ENCODE assay signal across 28 cellular contexts in the genomic region with DNA sequence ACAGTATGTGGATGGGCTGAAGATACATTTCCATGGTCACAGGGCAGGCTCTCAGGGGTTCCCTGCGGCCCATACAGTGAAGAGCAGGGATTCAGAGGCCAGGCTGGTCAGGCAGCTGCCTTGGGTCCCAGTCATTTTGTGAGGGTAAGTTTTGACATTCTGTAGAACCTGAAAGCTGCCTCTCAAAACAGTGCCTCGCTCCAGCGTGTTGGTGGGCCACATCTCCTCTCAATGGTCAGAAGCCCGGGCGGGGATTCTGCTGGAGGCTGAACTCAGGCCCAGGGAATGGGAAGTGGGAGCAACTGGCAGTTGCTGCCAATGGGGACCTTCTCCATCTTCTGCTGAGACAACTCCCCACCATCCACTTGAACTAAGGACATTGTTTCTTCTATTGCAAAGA.
"Had no signal": no experiment of that assay in that cellular context is flagged by ENCODE, and none has a peak within 500 bp of the region (broad histone marks: within the 10 kb centered on the region; RNA-seq: fewer than 3 reads in every experiment).

No MANE protein-coding gene starts in this region.

- H2AFZ ChIP-seq: neural progenitor cell had no signal

- H3K9me3 ChIP-seq: neutrophil, pancreas, prostate gland, testis, thyroid gland, transverse colon, upper lobe of right lung had no signal

- H3K36me3 ChIP-seq: left ventricle myocardium inferior, neural progenitor cell, neutrophil, pancreas, prostate gland, stomach, thyroid gland, transverse colon, upper lobe of right lung had no signal

- ATAC-seq: natural killer cell; pancreas; right cardiac atrium; sciatic nerve; stimulated activated naive B cell treated with anti-CD40 and anti-IgM and Interleukin-4, amounts not matched to agents 10 μg/mL and 1 μg/mL and 100 μg/mL, for 72 hours; stimulated activated naive CD8-positive, alpha-beta T cell treated with anti-CD3 and anti-CD28 coated beads, Interleukin-15, Interleukin-2, amounts not matched to agents 100 U/mL and 50 U/mL, for 24 hours; upper lobe of right lung had no signal

- H3K27ac ChIP-seq: left ventricle myocardium inferior, neural progenitor cell, neutrophil, pancreas, prostate gland, skin epidermis, stomach, testis, thyroid gland, transverse colon, upper lobe of right lung had no signal

- DNase-seq: hippocampal formation; kidney; left ventricle myocardium inferior; mesendoderm; naive B cell; natural killer cell; nephron progenitor cell; occipital lobe; pancreas; posterior cingulate gyrus; retina; right cardiac atrium; stimulated activated CD4-positive, alpha-beta T cell treated with anti-CD3 and anti-CD28 coated beads, Interleukin-12 subunit alpha, Interleukin-12 subunit beta, amount 100 ng/mL, for 4 hours; stimulated activated CD4-positive, alpha-beta T cell treated with anti-CD3 and anti-CD28 coated beads, Interleukin-15, amount 100 ng/mL, for 24 hours; stimulated activated CD4-positive, alpha-beta T cell treated with anti-CD3 and anti-CD28 coated beads, Interleukin-4, amount 100 ng/mL, for 1 hour; stimulated activated naive B cell treated with anti-CD40 and anti-IgM and Interleukin-4, amounts not matched to agents 10 μg/mL and 1 μg/mL and 100 μg/mL, for 72 hours; stimulated activated naive CD8-positive, alpha-beta T cell treated with anti-CD3 and anti-CD28 coated beads, Interleukin-15, Interleukin-2, amounts not matched to agents 100 U/mL and 50 U/mL, for 24 hours; stomach; testis; thyroid gland; transverse colon; upper lobe of right lung had no signal

- H3K4me2 ChIP-seq: neural progenitor cell had no signal

- H3K9ac ChIP-seq: neural progenitor cell had no signal

- H3K4me3 ChIP-seq: left ventricle myocardium inferior, lung, neural progenitor cell, pancreas, prostate gland, skin epidermis, stomach, testis, thyroid gland, transverse colon, upper lobe of right lung had no signal

- H3K4me1 ChIP-seq: left ventricle myocardium inferior, neural progenitor cell, pancreas, prostate gland, stomach, testis, thyroid gland, transverse colon had no signal

- H3K27me3 ChIP-seq: neural progenitor cell, neutrophil, pancreas, stomach, testis, thyroid gland, transverse colon, upper lobe of right lung had no signal
